26 cellular contexts compared by ENCODE assay signal in the genomic region with DNA sequence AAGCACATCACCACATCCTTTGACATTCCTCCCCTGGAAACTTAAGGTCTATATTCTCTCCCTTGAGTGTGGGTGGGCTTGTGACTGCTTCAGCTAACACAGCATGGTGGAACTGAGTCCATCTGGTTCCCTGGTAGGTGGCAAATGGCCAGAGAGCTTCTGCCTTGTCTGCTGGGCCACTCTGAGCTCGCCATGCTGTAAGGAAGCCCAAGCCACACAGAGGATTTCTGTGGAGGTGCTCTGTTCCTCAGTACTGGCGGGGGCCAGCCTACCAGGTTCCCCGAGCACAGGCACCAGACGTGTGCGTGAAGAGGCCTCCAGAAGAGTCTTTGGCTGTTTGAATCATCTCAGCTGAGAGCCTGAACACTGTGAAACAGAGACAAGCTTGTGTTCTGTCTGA.
"Had no signal": no experiment of that assay in that cellular context is flagged by ENCODE, and none has a peak within 500 bp of the region (broad histone marks: within the 10 kb centered on the region; RNA-seq: fewer than 3 reads in every experiment).

No MANE protein-coding gene starts in this region.

- FAIRE-seq: TTC549 had no signal

- H3K27ac ChIP-seq: breast epithelium, SJSA1 had no signal

- H3K9me3 ChIP-seq: breast epithelium, SJSA1 had no signal

- DNase-seq: activated CD4-positive, alpha-beta memory T cell treated with anti-CD3 and anti-CD28 coated beads for 36 hours; activated CD4-positive, alpha-beta T cell treated with anti-CD3 and anti-CD28 coated beads, Interleukin-2, amount 10 ng/mL, durations not matched to agents 7 days and 5 days; activated CD4-positive, CD25-positive, alpha-beta regulatory T cell; activated CD8-positive, alpha-beta memory T cell treated with anti-CD3 and anti-CD28 coated beads for 24 hours; activated naive CD4-positive, alpha-beta T cell treated with anti-CD3 and anti-CD28 coated beads, Interleukin-2, amount 50 U/mL, for 16 hours; activated T-cell treated with anti-CD3 and anti-CD28 coated beads, Interleukin-2, amount 50 U/mL, for 4 hours; aorta; central memory CD4-positive, alpha-beta T cell; Karpas-422; MM.1S; NCI-H1105; NCI-H1436; NCI-H1694 treated with DMSO at 0.1 percent for 48 hours; NCI-H2029 treated with DMSO at 0.1 percent for 48 hours; NCI-H510A treated with DMSO at 0.1 percent for 48 hours; NCI-H69; NK-92 treated with Interleukin-12 subunit alpha and Interleukin-12 subunit beta, amount 100 ng/mL, for 24 hours; OCI-M1; RPMI8226; SHP77; T-cell; T-helper 2 cell; T1000 had no signal

- H3K36me3 ChIP-seq: breast epithelium, SJSA1 had no signal

- H3K27me3 ChIP-seq: breast epithelium, SJSA1 had no signal

- H3K4me3 ChIP-seq: breast epithelium, SJSA1 had no signal
